Comparison of ENCODE assay signal across 8 cellular contexts in genomic region chr15:80693682-80694623, GRCh38. TPM values are rescaled to one million over a fixed set of nuclear protein-coding genes. Genes with fewer than 3 reads are reported as not detected.
DNase-seq lines count a peak whose midpoint lies in the region; ATAC-seq and TF ChIP-seq lines count a peak whose summit lies in the region.

No MANE protein-coding gene starts in this region.

- 50% methylated on average over 16 of the region's 16 CpGs for WGBS in thymus

- H3K4me3 ChIP-seq in astrocyte of the spinal cord (ENCODE audit: low read depth, low read length) (peak overlapping the region; percentile 52), thymus (ENCODE audit: low read length) (peak overlapping the region; percentile 77)

- H3K36me3 ChIP-seq in thymus (ENCODE audit: control insufficient read depth, insufficient read depth), result no peaks in the 10 kb centered on the region

- peaks cover 12% of the 10 kb centered on the region for H3K27me3 ChIP-seq in thymus (ENCODE audit: control insufficient read depth, insufficient read depth)

- no peak overlapping the region for H3K27ac ChIP-seq in thymus (ENCODE audit: low read depth)

- ATAC-seq in HG03571 (IDR thresholded peaks at IDR 0.05; ENCODE audit: unreplicated experiment), result no peak

- no peak for TF ChIP-seq CTCF in astrocyte of the spinal cord (IDR thresholded peaks at IDR 0.05; ENCODE audit: low read depth, low read length)

- peak; percentile 16 for DNase-seq in NCI-H1092 treated with DMSO at 0.1 percent for 48 hours (lab: John Stamatoyannopoulos, UW)
- DNase-seq in NCI-H1092 (lab: John Stamatoyannopoulos, UW), result no peak
- peak; percentile 36 to 45 for DNase-seq in Kasumi-1 (lab: John Stamatoyannopoulos, UW)
- DNase-seq in astrocyte of the spinal cord (ENCODE audit: low read depth, low spot score), result peak; percentile 36
- DNase-seq in kidney glomerular epithelial cell (lab: John Stamatoyannopoulos, UW), result peak; percentile 32
- DNase-seq in DMS153 treated with DMSO at 0.1 percent for 48 hours (lab: John Stamatoyannopoulos, UW; ENCODE audit: unreplicated experiment), result no peak

- H3K9me3 ChIP-seq in thymus (ENCODE audit: control insufficient read depth), result no peaks in the 10 kb centered on the region

- H3K4me1 ChIP-seq in thymus (ENCODE audit: control insufficient read depth, insufficient read depth, low read length), result peaks cover 6% of the 10 kb centered on the region

- in situ Hi-C loops in astrocyte of the spinal cord (cut with HindIII; ENCODE audit: low sequenced_read_pairs), result no loop called here

RNA-seq across cellular contexts. Expression of gene ABHD17C, which starts 1.2 kb away (rescaled TPM):
- polyA plus RNA-seq in thymus, result 29.2 TPM

Comparison
In these comparisons a context has a peak if more than half of its experiments do, and no peak if none do; other contexts are left out.
1. DNase-seq: peak in NCI-H1092 treated with DMSO at 0.1 percent for 48 hours (single experiment), Kasumi-1 (2 of 2), astrocyte of the spinal cord (single experiment) and kidney glomerular epithelial cell (single experiment); none in NCI-H1092 (single experiment) and DMS153 treated with DMSO at 0.1 percent for 48 hours (single experiment).